ENCODE assay signal across 14 cellular contexts in the genomic region with DNA sequence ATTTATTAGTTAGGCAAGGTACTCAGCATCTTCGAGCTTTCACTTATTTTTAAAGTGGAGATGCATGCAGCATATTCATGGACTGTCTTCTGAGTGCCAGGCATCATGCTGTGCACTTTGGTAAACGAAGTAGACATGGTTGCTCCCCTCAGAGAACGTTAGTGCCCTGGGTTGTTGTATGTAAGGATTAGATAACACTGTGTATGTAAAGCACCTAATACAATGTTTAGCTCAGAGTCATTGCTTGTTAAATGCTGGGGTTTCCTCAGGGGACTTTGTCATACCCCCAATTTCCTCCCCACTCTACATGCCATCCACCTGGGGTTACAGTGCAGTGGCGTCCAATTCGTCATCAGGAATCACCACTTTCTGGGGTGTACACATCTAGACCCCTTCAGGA.
"Had no signal": no experiment of that assay in that cellular context is flagged by ENCODE, and none has a peak within 500 bp of the region (broad histone marks: within the 10 kb centered on the region; RNA-seq: fewer than 3 reads in every experiment).

No MANE protein-coding gene starts in this region.

- H3K27ac ChIP-seq: cardiac muscle cell, gastrocnemius medialis, left lung, pancreas, stomach, thyroid gland had no signal

- H3K27ac Mint-ChIP-seq: activated naive CD4-positive, alpha-beta T cell treated with anti-CD3 and anti-CD28 coated beads for 36 hours; nephron progenitor cell had no signal

- H3K27me3 ChIP-seq: cardiac muscle cell, gastrocnemius medialis, left lung, pancreas, stomach, thyroid gland had no signal

- H3K9me3 ChIP-seq: gastrocnemius medialis, left lung, pancreas, stomach, thyroid gland had no signal

- H3K4me3 ChIP-seq: cardiac muscle cell, gastrocnemius medialis, left lung, stomach, thyroid gland had no signal

- H3K27me3 Mint-ChIP-seq: activated CD4-positive, alpha-beta memory T cell treated with anti-CD3 and anti-CD28 coated beads for 36 hours had no signal

- DNase-seq: activated CD4-positive, alpha-beta memory T cell treated with anti-CD3 and anti-CD28 coated beads for 36 hours; activated CD4-positive, alpha-beta T cell treated with anti-CD3 and anti-CD28 coated beads for 1 hour; activated naive CD4-positive, alpha-beta T cell treated with anti-CD3 and anti-CD28 coated beads for 36 hours; activated T-cell treated with anti-CD3 and anti-CD28 coated beads, Interleukin-2, amount 50 U/mL, for 48 hours; gastrocnemius medialis; islet precursor cell; left lung; nephron progenitor cell; pancreas; stimulated activated CD4-positive, alpha-beta T cell treated with anti-CD3 and anti-CD28 coated beads, Interleukin-15, amount 100 ng/mL, for 24 hours; stimulated activated CD4-positive, alpha-beta T cell treated with anti-CD3 and anti-CD28 coated beads, Interleukin-4, amount 100 ng/mL, for 24 hours; stomach; thyroid gland had no signal

- H3K4me3 Mint-ChIP-seq: activated CD4-positive, alpha-beta memory T cell treated with anti-CD3 and anti-CD28 coated beads for 36 hours had no signal

- H3K36me3 ChIP-seq: cardiac muscle cell had no signal

- H3K9me3 Mint-ChIP-seq: activated CD4-positive, alpha-beta memory T cell treated with anti-CD3 and anti-CD28 coated beads for 36 hours; activated naive CD4-positive, alpha-beta T cell treated with anti-CD3 and anti-CD28 coated beads for 36 hours; nephron progenitor cell had no signal

- ATAC-seq: gastrocnemius medialis, left lung, pancreas had no signal
